27 cellular contexts compared by ENCODE assay signal in genomic region chr7:79332091-79332490, GRCh38.
"Had no signal": no experiment of that assay in that cellular context is flagged by ENCODE, and none has a peak within 500 bp of the region (broad histone marks: within the 10 kb centered on the region; RNA-seq: fewer than 3 reads in every experiment).

No MANE protein-coding gene starts in this region.

- H3K27ac ChIP-seq: brain microvascular endothelial cell, colonic mucosa, left ventricle myocardium inferior, transverse colon, uterus had no signal

- H3K27me3 ChIP-seq: brain microvascular endothelial cell, colonic mucosa, transverse colon, uterus had no signal

- H3K4me1 ChIP-seq: colonic mucosa, left ventricle myocardium inferior, transverse colon, uterus had no signal

- H3K4me3 ChIP-seq: colonic mucosa, left ventricle myocardium inferior, transverse colon, uterus had no signal

- H3K9me3 ChIP-seq: colonic mucosa, left ventricle myocardium inferior, transverse colon, uterus had no signal

- ATAC-seq: activated CD4-positive, CD25-positive, alpha-beta regulatory T cell treated with anti-CD3 and anti-CD28 coated beads, Interleukin-2, amount 50 U/mL, for 24 hours; activated naive CD8-positive, alpha-beta T cell treated with anti-CD3 and anti-CD28 coated beads, Interleukin-2, amount 50 U/mL, for 24 hours; stimulated activated naive CD8-positive, alpha-beta T cell treated with anti-CD3 and anti-CD28 coated beads, Interleukin-15, Interleukin-2, amounts not matched to agents 100 U/mL and 50 U/mL, for 24 hours had no signal

- DNase-seq: activated CD4-positive, alpha-beta T cell treated with anti-CD3 and anti-CD28 coated beads, Interleukin-2, amount 50 U/mL, for 1 hour; activated CD8-positive, alpha-beta memory T cell treated with anti-CD3 and anti-CD28 coated beads for 24 hours; activated CD8-positive, alpha-beta memory T cell treated with anti-CD3 and anti-CD28 coated beads, Interleukin-2, amount 50 U/mL, for 48 hours; activated effector memory CD4-positive, alpha-beta T cell treated with Interleukin-2 at 50 U/mL for 16 hours; activated naive CD4-positive, alpha-beta T cell treated with anti-CD3 and anti-CD28 coated beads, Interleukin-2, amount 10 ng/mL, durations not matched to agents 7 days and 5 days; activated naive CD8-positive, alpha-beta T cell treated with anti-CD3 and anti-CD28 coated beads, Interleukin-2, amount 50 U/mL, for 24 hours; activated T-cell treated with anti-CD3 and anti-CD28 coated beads, Interleukin-2, amount 50 U/mL, for 48 hours; aorta; brain microvascular endothelial cell; colonic mucosa; endodermal cell; foreskin melanocyte; glutamatergic neuron; hypothalamus; kidney; left ventricle myocardium inferior; mammary epithelial cell; midbrain; occipital lobe; posterior cingulate gyrus; stimulated activated CD4-positive, alpha-beta T cell treated with anti-CD3 and anti-CD28 coated beads, Interleukin-12 subunit alpha, Interleukin-12 subunit beta, amount 100 ng/mL, for 4 hours; stimulated activated CD4-positive, alpha-beta T cell treated with anti-CD3 and anti-CD28 coated beads, Interleukin-1b, Interleukin-23, amount 100 ng/mL, for 48 hours; stimulated activated CD8-positive, alpha-beta memory T cell treated with anti-CD3 and anti-CD28 coated beads, Interleukin-4, amount 100 ng/mL, for 48 hours; stimulated activated naive CD8-positive, alpha-beta T cell treated with anti-CD3 and anti-CD28 coated beads, Interleukin-15, Interleukin-2, amounts not matched to agents 100 U/mL and 50 U/mL, for 24 hours; transverse colon; uterus had no signal

- H3K36me3 ChIP-seq: brain microvascular endothelial cell, colonic mucosa, left ventricle myocardium inferior, transverse colon, uterus had no signal
